Comparison of ENCODE assay signal across 1 cellular context in the genomic region with DNA sequence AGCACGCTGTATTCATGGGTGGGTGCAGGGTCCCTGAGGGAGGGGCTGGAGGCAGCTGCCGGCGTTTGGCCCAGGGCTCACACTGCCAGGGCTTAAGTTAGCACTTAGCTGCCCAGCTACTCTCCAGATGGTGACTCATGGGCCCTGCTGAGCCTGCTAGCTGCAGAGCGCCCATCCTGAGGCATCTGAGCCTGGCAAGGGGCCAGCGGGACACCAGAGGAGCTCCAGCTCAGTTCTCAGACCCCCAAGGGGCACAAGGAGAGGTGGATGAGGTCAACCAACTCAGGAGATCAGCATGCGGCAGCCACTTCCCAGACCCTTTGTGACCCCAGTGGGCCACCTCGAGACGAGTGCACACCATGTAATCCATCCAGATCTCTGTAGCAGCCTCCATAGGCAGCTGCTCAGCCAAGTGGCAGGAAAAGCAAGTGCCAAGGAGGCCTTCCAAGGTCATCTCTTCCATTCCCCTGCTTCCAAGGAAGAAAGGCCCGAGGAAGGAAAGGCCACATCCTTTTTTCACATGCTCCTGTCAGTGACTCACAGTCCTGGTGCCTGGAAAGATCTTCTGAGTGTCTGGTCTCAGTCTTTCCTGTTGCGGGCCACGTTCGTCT.
TF ChIP-seq lines count a peak whose summit lies in the region.

No MANE protein-coding gene starts in this region.

TF ChIP-seq in endothelial cell of umbilical vein, 7 proteins besides CTCF, POLR2A, EP300 and RAD21:
- TF ChIP-seq GATA2 (IDR thresholded peaks at IDR 0.05; ENCODE audit: insufficient read depth, insufficient read length, low read depth, low read length) (peak; percentile 33), POLR2AphosphoS5 (IDR thresholded peaks at IDR 0.05; ENCODE audit: insufficient read depth, low read depth, low read length) (peak; percentile 32), FOS (IDR thresholded peaks at IDR 0.05; ENCODE audit: borderline replicate concordance, insufficient read depth, low read length) (peak; percentile 61), EZH2 (IDR thresholded peaks at IDR 0.05; ENCODE audit: borderline replicate concordance, low read depth, low read length, severe bottlenecking) (no peak), JUN (IDR thresholded peaks at IDR 0.05; ENCODE audit: borderline replicate concordance, insufficient read depth, insufficient read length, low read depth) (peak; percentile 41)
